Comparison of ENCODE assay signal across 18 cellular contexts in genomic region chr12:132066749-132067148, GRCh38.
A peak's percentile ranks its signal among the peaks of the same experiment; 100 is the strongest.
DNase-seq lines count a peak whose midpoint lies in the region; ATAC-seq and TF ChIP-seq lines count a peak whose summit lies in the region.
"Had no signal": no experiment of that assay in that cellular context is flagged by ENCODE, and none has a peak within 500 bp of the region (broad histone marks: within the 10 kb centered on the region; RNA-seq: fewer than 3 reads in every experiment).

No MANE protein-coding gene starts in this region.

- POLR2A ChIA-PET in OCI-LY7 (lab: Charles Lee): no interaction called here

- BruUV-seq in OCI-LY7 (replicated peaks; lab: Mats Ljungman, UMichigan): no TSS peak

- H3K9me3 ChIP-seq in OCI-LY7 (ENCODE audit: low read length) (no peaks in the 10 kb centered on the region), spleen (no peaks in the 10 kb centered on the region)
- H3K9me3 ChIP-seq: ascending aorta, MG63, sigmoid colon had no signal

- H3K4me1 ChIP-seq in OCI-LY7 (ENCODE audit: insufficient read depth, low read length, poor library complexity, severe bottlenecking): peaks cover 69% of the 10 kb centered on the region
- peaks cover 0 to 86% (median 48%) of the 10 kb centered on the region in 6 donors for H3K4me1 ChIP-seq in spleen
- H3K4me1 ChIP-seq: ascending aorta, sigmoid colon had no signal

- H3K4me2 ChIP-seq in OCI-LY7 (ENCODE audit: low read length): peak overlapping the region; percentile 56

- H3K27ac Mint-ChIP-seq in central memory CD8-positive, alpha-beta T cell (ENCODE audit: low read depth): peak overlapping the region; percentile 88

- CTCF ChIA-PET in OCI-LY7 (lab: Charles Lee; ENCODE audit: unreplicated experiment): no interaction called here

- no peaks in the 10 kb centered on the region for H3K79me2 ChIP-seq in OCI-LY7 (ENCODE audit: insufficient read depth, low read depth, low read length)

- no peaks in the 10 kb centered on the region for H3K27me3 ChIP-seq in spleen (replicated peaks in 1 of 7)
- H3K27me3 ChIP-seq: ascending aorta, MG63, sigmoid colon had no signal

- H3K36me3 Mint-ChIP-seq in central memory CD8-positive, alpha-beta T cell (ENCODE audit: insufficient read depth): peaks cover 40% of the 10 kb centered on the region

- H3K4me3 ChIP-seq in OCI-LY7 (ENCODE audit: low read depth, low read length, poor library complexity, severe bottlenecking): peak overlapping the region; percentile 1
- peak overlapping the region in 1 of 8 donors; percentile 31 for H3K4me3 ChIP-seq in spleen
- H3K4me3 ChIP-seq: ascending aorta, MG63, sigmoid colon had no signal

- peaks cover 54% of the 10 kb centered on the region for H3K36me3 ChIP-seq in OCI-LY7 (ENCODE audit: insufficient read depth, low read length)
- H3K36me3 ChIP-seq in spleen: peaks cover 0 to 100% (median 78%) of the 10 kb centered on the region in 6 donors

- peak overlapping the region; percentile 67 for H3K4me3 Mint-ChIP-seq in central memory CD8-positive, alpha-beta T cell

- intact Hi-C loops in OCI-LY7 (cut with micrococcal nuclease; ENCODE audit: unreplicated experiment) (loop anchor here (10.0 kb wide), 2 partner anchors 142 to 1192 kb away; partner anchors contain the start of genes PUS1 and RAN), spleen (cut with DNase I; ENCODE audit: low total_unique reads) (no loop called here)

- WGBS in spleen, 5 donors: 85 to 91% (median 88%) methylated on average over 10 to 23 of the region's 23 CpGs

- no peak for TF ChIP-seq POLR2A in spleen (IDR thresholded peaks at IDR 0.05)

- no peaks in the 10 kb centered on the region for H3K9me2 ChIP-seq in OCI-LY7 (ENCODE audit: insufficient read depth, low read length)

- no peaks in the 10 kb centered on the region for H3K27me3 Mint-ChIP-seq in central memory CD8-positive, alpha-beta T cell

- TF ChIP-seq CTCF in OCI-LY7 (conservative IDR thresholded peaks at IDR 0.05; ENCODE audit: low read length): no peak
- TF ChIP-seq CTCF in spleen (IDR thresholded peaks at IDR 0.05 in 8 of 11, conservative IDR thresholded peaks at IDR 0.05 in 3 of 11): no peak

- ATAC-seq in central memory CD8-positive, alpha-beta T cell (replicated peaks; ENCODE audit: extremely low read depth, poor library complexity, severe bottlenecking): no peak
- ATAC-seq in HG03025 (IDR thresholded peaks at IDR 0.05; ENCODE audit: low FRiP score, unreplicated experiment) (no peak), GM21576 (IDR thresholded peaks at IDR 0.05; ENCODE audit: unreplicated experiment) (no peak), esophagus mucosa (no peak)

- H3K4me1 Mint-ChIP-seq in central memory CD8-positive, alpha-beta T cell: peaks cover 21% of the 10 kb centered on the region

- H3K27ac ChIP-seq in OCI-LY7 (ENCODE audit: low read depth, low read length, poor library complexity, severe bottlenecking): peak overlapping the region; percentile 71
- peak overlapping the region in 3 of 8 donors; percentile 30 to 58 (median 46) for H3K27ac ChIP-seq in spleen
- H3K27ac ChIP-seq: ascending aorta, sigmoid colon had no signal

- no peaks in the 10 kb centered on the region for H3K9me3 Mint-ChIP-seq in central memory CD8-positive, alpha-beta T cell
- H3K9me3 Mint-ChIP-seq: T-helper 1 cell treated with Interleukin-12 subunit alpha and Interleukin-12 subunit beta and Interleukin-4 antibody, amounts not matched to agents 30 μg/mL and 1 μg/mL, for 36 hours had no signal

- no peak overlapping the region for H2AFZ ChIP-seq in OCI-LY7 (ENCODE audit: low read length)

- DNase-seq in activated effector memory CD4-positive, alpha-beta T cell treated with anti-CD3 and anti-CD28 coated beads, Interleukin-2, amount 50 U/mL, for 16 hours: peak; percentile 50
- no peak for DNase-seq in activated effector memory CD4-positive, alpha-beta T cell treated with Interleukin-2 at 50 U/mL for 16 hours
- DNase-seq in OCI-LY7 (ENCODE audit: low spot score) (no peak), spleen (peak; percentile 76)
- no peak for DNase-seq in central memory CD8-positive, alpha-beta T cell (ENCODE audit: low spot score in 2 of 2)
- DNase-seq: ACHN; activated T-cell treated with anti-CD3 and anti-CD28 coated beads, Interleukin-2, amount 50 U/mL, for 1 hour; hippocampal formation; MG63; NCI-H1694 treated with DMSO at 0.1 percent for 48 hours; NCI-H446; SHP77; sigmoid colon had no signal

- no peaks in the 10 kb centered on the region for H4K20me1 ChIP-seq in OCI-LY7 (ENCODE audit: insufficient read depth, low read length)

Comparison
In these comparisons a context has a peak if more than half of its experiments do, and no peak if none do; other contexts are left out.
1. DNase-seq: peak in activated effector memory CD4-positive, alpha-beta T cell treated with anti-CD3 and anti-CD28 coated beads, Interleukin-2, amount 50 U/mL, for 16 hours (single experiment) and spleen (single experiment); none in activated effector memory CD4-positive, alpha-beta T cell treated with Interleukin-2 at 50 U/mL for 16 hours (single experiment), OCI-LY7 (single experiment) and central memory CD8-positive, alpha-beta T cell (0 of 2).